ENCODE assay signal across 23 cellular contexts in genomic region chr7:43195768-43196167, GRCh38.
"Had no signal": no experiment of that assay in that cellular context is flagged by ENCODE, and none has a peak within 500 bp of the region (broad histone marks: within the 10 kb centered on the region; RNA-seq: fewer than 3 reads in every experiment).

No MANE protein-coding gene starts in this region.

- H3K4me3 ChIP-seq: MG63, SJSA1, SK-N-MC had no signal

- H3K9me3 ChIP-seq: MG63, SJSA1 had no signal

- H3K27me3 ChIP-seq: MG63, SJSA1 had no signal

- H3K27ac ChIP-seq: HL-60, SJSA1, SK-N-MC had no signal

- DNase-seq: Karpas-422, KG1, NCI-H1092, NCI-H1105 treated with DMSO at 0.1 percent for 48 hours, NCI-H1417 treated with DMSO at 0.1 percent for 48 hours, NCI-H146, NCI-H1694 treated with DMSO at 0.1 percent for 48 hours, NCI-H2029, NCI-H2081 treated with DMSO at 0.1 percent for 48 hours, NCI-H2171, NCI-H226, NCI-H446, NCI-H510A, NCI-H524 treated with DMSO at 0.1 percent for 48 hours, NCI-H69, NCI-H774, Right ventricle myocardium superior, RPMI8226, SIG-M5 had no signal

- H3K36me3 ChIP-seq: MG63, SJSA1 had no signal
